8 cellular contexts compared by ENCODE assay signal in genomic region chr16:73058221-73058615, GRCh38. TPM values are rescaled to one million over a fixed set of nuclear protein-coding genes. Genes with fewer than 3 reads are reported as not detected.
DNase-seq lines count a peak whose midpoint lies in the region; ATAC-seq lines count a peak whose summit lies in the region.

No MANE protein-coding gene starts in this region.

- ATAC-seq in stimulated activated memory B cell treated with anti-CD40 and anti-IgM and Interleukin-4, amounts not matched to agents 10 μg/mL and 1 μg/mL and 100 μg/mL, for 72 hours = peak; percentile 80

- no peaks in the 10 kb centered on the region for H3K27me3 ChIP-seq in GM23248 (replicated peaks; ENCODE audit: insufficient read depth)

- no peaks in the 10 kb centered on the region for H4K20me1 ChIP-seq in GM23248 (ENCODE audit: insufficient read depth)

- peaks cover 40% of the 10 kb centered on the region for H3K4me1 ChIP-seq in GM23248 (ENCODE audit: insufficient read depth)

- WGBS in GM23248 (ENCODE audit: low coverage in 1 of 2, low lambda C conversion rate in 2 of 2, missing lambda C conversion rate in 2 of 2), 2 experiments = 0 to 1% methylated on average over 9 to 61 of the region's 61 CpGs
- 0 to 1% (median 1%) methylated on average over 28 to 57 of the region's 61 CpGs for WGBS in adipose tissue, 3 donors

- peaks cover 0 to 2% (median 0%) of the 10 kb centered on the region in 6 donors for H3K9me3 Mint-ChIP-seq in immature natural killer cell
- H3K9me3 Mint-ChIP-seq in stimulated activated memory B cell treated with anti-CD40 and anti-IgM and Interleukin-4, amounts not matched to agents 10 μg/mL and 1 μg/mL and 100 μg/mL, for 72 hours = no peaks in the 10 kb centered on the region

- peak overlapping the region; percentile 48 for H3K27ac ChIP-seq in GM23248
- H3K27ac ChIP-seq in adipose tissue (ENCODE audit: low read depth, low read length) = peak overlapping the region; percentile 26

- peak overlapping the region; percentile 6 for H3K4me2 ChIP-seq in GM23248 (ENCODE audit: unreplicated experiment)

- peaks cover 66% of the 10 kb centered on the region for H3K79me2 ChIP-seq in GM23248 (ENCODE audit: insufficient read depth)

- H3K36me3 Mint-ChIP-seq in immature natural killer cell = peaks cover 0 to 4% (median 4%) of the 10 kb centered on the region in 3 donors
- H3K36me3 Mint-ChIP-seq in stimulated activated memory B cell treated with anti-CD40 and anti-IgM and Interleukin-4, amounts not matched to agents 10 μg/mL and 1 μg/mL and 100 μg/mL, for 72 hours = peaks cover 6% of the 10 kb centered on the region

- peaks cover 14 to 39% (median 30%) of the 10 kb centered on the region in 3 donors for H3K27me3 Mint-ChIP-seq in immature natural killer cell (ENCODE audit: low read depth in 3 of 3)
- peaks cover 57% of the 10 kb centered on the region for H3K27me3 Mint-ChIP-seq in stimulated activated memory B cell treated with anti-CD40 and anti-IgM and Interleukin-4, amounts not matched to agents 10 μg/mL and 1 μg/mL and 100 μg/mL, for 72 hours

- in situ Hi-C loops in GM23248 (cut with MboI) = no loop called here

- H3K4me3 ChIP-seq in GM23248 = peak overlapping the region; percentile 89

- H3F3A ChIP-seq in GM23248 (ENCODE audit: insufficient read depth) = peaks cover 10% of the 10 kb centered on the region

- H3K4me3 Mint-ChIP-seq in immature natural killer cell = peak overlapping the region; percentile 59 to 87 (median 65)
- peak overlapping the region; percentile 87 for H3K4me3 Mint-ChIP-seq in stimulated activated memory B cell treated with anti-CD40 and anti-IgM and Interleukin-4, amounts not matched to agents 10 μg/mL and 1 μg/mL and 100 μg/mL, for 72 hours

- DNase-seq in activated CD4-positive, alpha-beta T cell treated with anti-CD3 and anti-CD28 coated beads for 48 hours = peak; percentile 25
- DNase-seq in activated CD4-positive, alpha-beta T cell treated with anti-CD3 and anti-CD28 coated beads for 1 hour = no peak
- peak; percentile 77 for DNase-seq in GM23248
- peak; percentile 52 for DNase-seq in LHCN-M2 (ENCODE audit: low read depth)
- DNase-seq in immature natural killer cell = peak; percentile 33 to 44 (median 37)
- no peak for DNase-seq in hippocampal formation (lab: John Stamatoyannopoulos, UW)

- H3K9me2 ChIP-seq in GM23248 (ENCODE audit: insufficient read depth) = no peaks in the 10 kb centered on the region

- H3K36me3 ChIP-seq in GM23248 (ENCODE audit: low read depth) = no peaks in the 10 kb centered on the region

- H3K27ac Mint-ChIP-seq in immature natural killer cell = no peak overlapping the region
- no peak overlapping the region for H3K27ac Mint-ChIP-seq in stimulated activated memory B cell treated with anti-CD40 and anti-IgM and Interleukin-4, amounts not matched to agents 10 μg/mL and 1 μg/mL and 100 μg/mL, for 72 hours

- no peaks in the 10 kb centered on the region for H3K9me3 ChIP-seq in GM23248 (ENCODE audit: low read depth)

- H2AFZ ChIP-seq in GM23248 = peak overlapping the region; percentile 56; the same call in 1 of the 2 replicates

- H3K4me1 Mint-ChIP-seq in immature natural killer cell = peaks cover 35 to 41% of the 10 kb centered on the region in 2 donors
- H3K4me1 Mint-ChIP-seq in stimulated activated memory B cell treated with anti-CD40 and anti-IgM and Interleukin-4, amounts not matched to agents 10 μg/mL and 1 μg/mL and 100 μg/mL, for 72 hours = peaks cover 56% of the 10 kb centered on the region

- peak overlapping the region; percentile 74 for H3K9ac ChIP-seq in GM23248

RNA-seq across cellular contexts. Expression of gene ZFHX3, which starts 10.3 kb away (rescaled TPM):
- total RNA-seq in GM23248 (2014; rRNA removed; shearing (Covaris generic)) = 2.7 and 3.9 TPM in 2 replicates
- polyA plus RNA-seq in GM23248 (2016; fragmentation: Nextera tagmentation; extraction: Ambion mirVana) = 2.8 and 2.9 TPM in 2 replicates
- 3.9 and 5.1 TPM in 2 replicates for total RNA-seq in LHCN-M2 (2014; rRNA removed)
- polyA plus RNA-seq in LHCN-M2 (2012) = 6.3 TPM
- 1 to 10 TPM; 2.0 to 5.4 (median 2.5) TPM for polyA plus RNA-seq in adipose tissue
- polyA plus RNA-seq in immature natural killer cell = 1 to 10 TPM in 2 of 3 donors, under 1 TPM in 1; 0.05 to 1.4 (median 1.0) TPM

Comparison
In these comparisons a context has a peak if more than half of its experiments do, and no peak if none do; other contexts are left out.
1. DNase-seq: peak in activated CD4-positive, alpha-beta T cell treated with anti-CD3 and anti-CD28 coated beads for 48 hours (single experiment), GM23248 (single experiment), LHCN-M2 (single experiment) and immature natural killer cell (3 of 3); none in activated CD4-positive, alpha-beta T cell treated with anti-CD3 and anti-CD28 coated beads for 1 hour (single experiment) and hippocampal formation (0 of 2).